8 cellular contexts compared by ENCODE assay signal in the genomic region with DNA sequence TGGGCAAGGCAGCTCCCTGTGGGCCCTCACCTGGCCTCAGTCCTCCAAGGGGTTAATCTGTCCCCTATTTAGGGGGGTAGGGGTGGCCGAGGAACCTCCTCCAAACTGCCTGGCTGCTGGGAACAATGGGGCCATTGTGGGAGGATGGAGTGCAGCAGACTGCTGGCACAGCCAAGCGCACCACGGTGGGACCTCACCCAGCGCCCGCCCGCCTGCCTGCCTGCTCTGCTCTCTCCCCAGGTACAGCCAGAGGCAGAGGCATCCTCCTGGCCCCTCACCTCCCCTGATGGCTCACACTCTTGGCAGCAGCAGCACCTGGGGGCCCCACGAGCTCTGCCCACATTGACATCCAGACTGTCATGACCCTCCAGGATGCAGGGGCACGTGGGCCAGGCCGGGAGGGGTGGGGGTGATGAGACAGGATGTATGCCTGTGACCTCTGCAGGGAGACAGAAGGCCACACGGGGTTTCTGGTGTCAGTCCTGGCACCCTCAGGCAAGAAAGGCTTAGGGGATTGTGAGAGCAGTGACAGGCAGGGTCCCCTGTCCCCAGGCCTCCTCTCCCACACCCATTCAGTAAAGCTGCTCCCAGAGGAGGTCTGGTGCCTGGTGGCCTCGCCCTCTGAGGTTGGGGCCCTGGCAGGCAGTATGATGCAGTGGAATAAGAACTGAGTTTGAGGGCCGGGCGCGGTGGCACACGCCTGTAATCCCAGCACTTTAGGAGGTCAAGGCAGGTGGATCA. TPM values are rescaled to one million over a fixed set of nuclear protein-coding genes. Genes with fewer than 3 reads are reported as not detected.
A peak's percentile ranks its signal among the peaks of the same experiment; 100 is the strongest.
DNase-seq lines count a peak whose midpoint lies in the region; ATAC-seq and TF ChIP-seq lines count a peak whose summit lies in the region.

No MANE protein-coding gene starts in this region.

- peaks cover 60% of the 10 kb centered on the region for H3K4me1 ChIP-seq in foreskin keratinocyte

- H3K27ac ChIP-seq in C4-2B (peak overlapping the region; percentile 98), foreskin keratinocyte (peak overlapping the region; percentile 81)

- no peak for TF ChIP-seq CTCF in C4-2B (conservative IDR thresholded peaks at IDR 0.05)
- no peak for TF ChIP-seq CTCF in foreskin keratinocyte (conservative IDR thresholded peaks at IDR 0.05)

- peak; percentile 83 for TF ChIP-seq EP300 in Ishikawa (IDR thresholded peaks at IDR 0.05; ENCODE audit: borderline replicate concordance)

- H3K27ac Mint-ChIP-seq in activated T-cell treated with anti-CD3 and anti-CD28 coated beads, Interleukin-2, amount 50 U/mL, for 24 hours: peak overlapping the region; percentile 99

- ATAC-seq in foreskin keratinocyte: no peak
- no peak for ATAC-seq in sciatic nerve
- ATAC-seq in HG02884 (IDR thresholded peaks at IDR 0.05; ENCODE audit: unreplicated experiment): no peak
- ATAC-seq in GM19324 (IDR thresholded peaks at IDR 0.05; ENCODE audit: low FRiP score, unreplicated experiment): no peak
- ATAC-seq in HG02970 (IDR thresholded peaks at IDR 0.05; ENCODE audit: low FRiP score, unreplicated experiment): no peak

- peak; percentile 79 for DNase-seq in activated T-cell treated with anti-CD3 and anti-CD28 coated beads, Interleukin-2, amount 50 U/mL, for 24 hours
- DNase-seq in foreskin keratinocyte: no peak
- DNase-seq in sciatic nerve (ENCODE audit: low spot score): peak; percentile 70

- H3K9me3 Mint-ChIP-seq in activated T-cell treated with anti-CD3 and anti-CD28 coated beads, Interleukin-2, amount 50 U/mL, for 24 hours: no peaks in the 10 kb centered on the region

- H3K36me3 Mint-ChIP-seq in activated T-cell treated with anti-CD3 and anti-CD28 coated beads, Interleukin-2, amount 50 U/mL, for 24 hours (ENCODE audit: low read depth): peaks cover 12% of the 10 kb centered on the region

- intact Hi-C loops in sciatic nerve (cut with DNase I): no loop called here

- TF ChIP-seq RAD21 in Ishikawa (IDR thresholded peaks at IDR 0.05; ENCODE audit: low read depth): peak; percentile 32; the same call in 1 of the 2 replicates

- H3K4me1 Mint-ChIP-seq in activated T-cell treated with anti-CD3 and anti-CD28 coated beads, Interleukin-2, amount 50 U/mL, for 24 hours (ENCODE audit: low read depth): peaks cover 88% of the 10 kb centered on the region

- no peaks in the 10 kb centered on the region for H3K27me3 Mint-ChIP-seq in activated T-cell treated with anti-CD3 and anti-CD28 coated beads, Interleukin-2, amount 50 U/mL, for 24 hours

- H3K27me3 ChIP-seq in foreskin keratinocyte: no peaks in the 10 kb centered on the region

- peak overlapping the region; percentile 70 for H3K4me3 Mint-ChIP-seq in activated T-cell treated with anti-CD3 and anti-CD28 coated beads, Interleukin-2, amount 50 U/mL, for 24 hours

TF ChIP-seq in Ishikawa, 13 proteins besides CTCF, POLR2A, EP300 and RAD21:
- TF ChIP-seq NFIC (IDR thresholded peaks at IDR 0.05) (peak; percentile 60), TCF12 (IDR thresholded peaks at IDR 0.05; ENCODE audit: low read depth) (peak; percentile 84), TAF1 (IDR thresholded peaks at IDR 0.05; ENCODE audit: low read depth) (peak; percentile 29; the same call in 1 of the 2 replicates), CREB1 (IDR thresholded peaks at IDR 0.05; ENCODE audit: low read depth) (no peak), FOXM1 (IDR thresholded peaks at IDR 0.05; ENCODE audit: borderline replicate concordance, low read depth) (0 out of 2 replicates have a peak, but pooled peaks have one; percentile 38), CEBPB (IDR thresholded peaks at IDR 0.05) (no peak), TEAD4 (IDR thresholded peaks at IDR 0.05) (no peak), YY1 (IDR thresholded peaks at IDR 0.05; ENCODE audit: low read depth) (no peak), EGR1 (IDR thresholded peaks at IDR 0.05) (no peak), ZBTB7A (IDR thresholded peaks at IDR 0.05; ENCODE audit: low read depth) (peak; percentile 92)
- TF ChIP-seq, protein P1, sequence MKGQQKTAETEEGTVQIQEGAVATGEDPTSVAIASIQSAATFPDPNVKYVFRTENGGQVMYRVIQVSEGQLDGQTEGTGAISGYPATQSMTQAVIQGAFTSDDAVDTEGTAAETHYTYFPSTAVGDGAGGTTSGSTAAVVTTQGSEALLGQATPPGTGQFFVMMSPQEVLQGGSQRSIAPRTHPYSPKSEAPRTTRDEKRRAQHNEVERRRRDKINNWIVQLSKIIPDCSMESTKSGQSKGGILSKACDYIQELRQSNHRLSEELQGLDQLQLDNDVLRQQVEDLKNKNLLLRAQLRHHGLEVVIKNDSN (IDR thresholded peaks at IDR 0.05): peak; percentile 69
- TF ChIP-seq, protein P2, sequence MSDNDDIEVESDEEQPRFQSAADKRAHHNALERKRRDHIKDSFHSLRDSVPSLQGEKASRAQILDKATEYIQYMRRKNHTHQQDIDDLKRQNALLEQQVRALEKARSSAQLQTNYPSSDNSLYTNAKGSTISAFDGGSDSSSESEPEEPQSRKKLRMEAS (IDR thresholded peaks at IDR 0.05): peak; percentile 69
- TF ChIP-seq, protein P3, sequence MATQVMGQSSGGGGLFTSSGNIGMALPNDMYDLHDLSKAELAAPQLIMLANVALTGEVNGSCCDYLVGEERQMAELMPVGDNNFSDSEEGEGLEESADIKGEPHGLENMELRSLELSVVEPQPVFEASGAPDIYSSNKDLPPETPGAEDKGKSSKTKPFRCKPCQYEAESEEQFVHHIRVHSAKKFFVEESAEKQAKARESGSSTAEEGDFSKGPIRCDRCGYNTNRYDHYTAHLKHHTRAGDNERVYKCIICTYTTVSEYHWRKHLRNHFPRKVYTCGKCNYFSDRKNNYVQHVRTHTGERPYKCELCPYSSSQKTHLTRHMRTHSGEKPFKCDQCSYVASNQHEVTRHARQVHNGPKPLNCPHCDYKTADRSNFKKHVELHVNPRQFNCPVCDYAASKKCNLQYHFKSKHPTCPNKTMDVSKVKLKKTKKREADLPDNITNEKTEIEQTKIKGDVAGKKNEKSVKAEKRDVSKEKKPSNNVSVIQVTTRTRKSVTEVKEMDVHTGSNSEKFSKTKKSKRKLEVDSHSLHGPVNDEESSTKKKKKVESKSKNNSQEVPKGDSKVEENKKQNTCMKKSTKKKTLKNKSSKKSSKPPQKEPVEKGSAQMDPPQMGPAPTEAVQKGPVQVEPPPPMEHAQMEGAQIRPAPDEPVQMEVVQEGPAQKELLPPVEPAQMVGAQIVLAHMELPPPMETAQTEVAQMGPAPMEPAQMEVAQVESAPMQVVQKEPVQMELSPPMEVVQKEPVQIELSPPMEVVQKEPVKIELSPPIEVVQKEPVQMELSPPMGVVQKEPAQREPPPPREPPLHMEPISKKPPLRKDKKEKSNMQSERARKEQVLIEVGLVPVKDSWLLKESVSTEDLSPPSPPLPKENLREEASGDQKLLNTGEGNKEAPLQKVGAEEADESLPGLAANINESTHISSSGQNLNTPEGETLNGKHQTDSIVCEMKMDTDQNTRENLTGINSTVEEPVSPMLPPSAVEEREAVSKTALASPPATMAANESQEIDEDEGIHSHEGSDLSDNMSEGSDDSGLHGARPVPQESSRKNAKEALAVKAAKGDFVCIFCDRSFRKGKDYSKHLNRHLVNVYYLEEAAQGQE (IDR thresholded peaks at IDR 0.05; ENCODE audit: low read depth): no peak
TF ChIP-seq in Ishikawa: peak in this region for 7.

RNA-seq across cellular contexts. Expression of a gene that starts 11.4 kb away (rescaled TPM):
- total RNA-seq in foreskin keratinocyte (54.6 and 61.4 TPM in 2 replicates), sciatic nerve (53.6 TPM)
- polyA plus RNA-seq in foreskin keratinocyte: 22.1 and 22.9 TPM in 2 replicates

RNA-seq across cellular contexts. Expression of a gene that starts 30.7 kb away (rescaled TPM):
- not detected in 2 replicates for total RNA-seq in foreskin keratinocyte
- polyA plus RNA-seq in foreskin keratinocyte: 0.01 TPM in 1 of 2 replicates, not detected in the other
- total RNA-seq in sciatic nerve: 0.18 TPM

RNA-seq across cellular contexts. Expression of a gene that starts 41.8 kb away (rescaled TPM):
- total RNA-seq in foreskin keratinocyte: 0.11 and 0.20 TPM in 2 replicates
- 0.25 and 0.32 TPM in 2 replicates for polyA plus RNA-seq in foreskin keratinocyte
- total RNA-seq in sciatic nerve: not detected

RNA-seq across cellular contexts. Expression of a gene that starts 57.2 kb away (rescaled TPM):
- total RNA-seq in foreskin keratinocyte: not detected in 2 replicates
- not detected in 2 replicates for polyA plus RNA-seq in foreskin keratinocyte
- not detected for total RNA-seq in sciatic nerve

Comparison
In these comparisons a context has a peak if more than half of its experiments do, and no peak if none do; other contexts are left out.
1. DNase-seq: peak in activated T-cell treated with anti-CD3 and anti-CD28 coated beads, Interleukin-2, amount 50 U/mL, for 24 hours (single experiment) and sciatic nerve (single experiment); none in foreskin keratinocyte (0 of 2).